Comparison of ENCODE assay signal across 9 cellular contexts in genomic region chr3:160192310-160192709, GRCh38.
"Had no signal": no experiment of that assay in that cellular context is flagged by ENCODE, and none has a peak within 500 bp of the region (broad histone marks: within the 10 kb centered on the region; RNA-seq: fewer than 3 reads in every experiment).

No MANE protein-coding gene starts in this region.

- H3K4me3 Mint-ChIP-seq: HFFc6 had no signal

- H3K9me3 ChIP-seq: HAP-1 had no signal

- DNase-seq: GM23248, GOT3, H7, HFFc6 had no signal

- H3K27ac ChIP-seq: GM23248, HL-60 had no signal

- H3K9me3 Mint-ChIP-seq: HFFc6 had no signal

- H3K27ac Mint-ChIP-seq: HFFc6 had no signal

- H3K4me3 ChIP-seq: GM23248, HAP-1, K562 had no signal

- H3K36me3 ChIP-seq: HAP-1 had no signal

- H3K4me1 ChIP-seq: HAP-1 had no signal

- ATAC-seq: HCT116, HepG2, K562 had no signal
